ENCODE assay signal across 29 cellular contexts in genomic region chr3:49859576-49860305, GRCh38. TPM values are rescaled to one million over a fixed set of nuclear protein-coding genes. Genes with fewer than 3 reads are reported as not detected.
"Had no signal": no experiment of that assay in that cellular context is flagged by ENCODE, and none has a peak within 500 bp of the region (broad histone marks: within the 10 kb centered on the region; RNA-seq: fewer than 3 reads in every experiment).

No MANE protein-coding gene starts in this region.

- H3K9me3 Mint-ChIP-seq: immature natural killer cell; naive thymus-derived CD8-positive, alpha-beta T cell; stimulated activated memory B cell treated with anti-CD40 and anti-IgM and Interleukin-4, amounts not matched to agents 10 μg/mL and 1 μg/mL and 100 μg/mL, for 72 hours; stimulated activated naive CD8-positive, alpha-beta T cell treated with anti-CD3 and anti-CD28 coated beads, Interleukin-15, amount 100 ng/mL, for 72 hours had no signal

- H3K27ac Mint-ChIP-seq: immature natural killer cell; stimulated activated memory B cell treated with anti-CD40 and anti-IgM and Interleukin-4, amounts not matched to agents 10 μg/mL and 1 μg/mL and 100 μg/mL, for 72 hours; stimulated activated naive CD8-positive, alpha-beta T cell treated with anti-CD3 and anti-CD28 coated beads, Interleukin-15, amount 100 ng/mL, for 72 hours had no signal

- H3K9me3 ChIP-seq: left lung, lower lobe of right lung, psoas muscle, right lobe of liver, transverse colon, upper lobe of left lung, vagina had no signal

- H3K4me1 ChIP-seq: psoas muscle, right lobe of liver had no signal

- H3K27ac ChIP-seq: left lung, lower lobe of right lung, parathyroid adenoma, psoas muscle, right lobe of liver, transverse colon, upper lobe of left lung, vagina had no signal

- H3K36me3 ChIP-seq: left lung, lower lobe of right lung, right lobe of liver, transverse colon, upper lobe of left lung, vagina had no signal

- H3K36me3 Mint-ChIP-seq: immature natural killer cell; naive thymus-derived CD8-positive, alpha-beta T cell; stimulated activated memory B cell treated with anti-CD40 and anti-IgM and Interleukin-4, amounts not matched to agents 10 μg/mL and 1 μg/mL and 100 μg/mL, for 72 hours had no signal

- H3K4me3 Mint-ChIP-seq: immature natural killer cell; naive thymus-derived CD8-positive, alpha-beta T cell; stimulated activated memory B cell treated with anti-CD40 and anti-IgM and Interleukin-4, amounts not matched to agents 10 μg/mL and 1 μg/mL and 100 μg/mL, for 72 hours; stimulated activated naive CD8-positive, alpha-beta T cell treated with anti-CD3 and anti-CD28 coated beads, Interleukin-15, amount 100 ng/mL, for 72 hours had no signal

- DNase-seq: hippocampal formation; immature natural killer cell; kidney; left colon; left lung; lower lobe of right lung; mammary epithelial cell; mesenchymal stem cell; naive thymus-derived CD8-positive, alpha-beta T cell; nucleus accumbens; psoas muscle; right lobe of liver; stimulated activated CD4-positive, alpha-beta T cell treated with anti-CD3 and anti-CD28 coated beads, Interleukin-1b, Interleukin-23, amount 100 ng/mL, for 48 hours; stimulated activated CD4-positive, alpha-beta T cell treated with anti-CD3 and anti-CD28 coated beads, Interleukin-2, amount 100 ng/mL, for 48 hours; stimulated activated CD4-positive, alpha-beta T cell treated with anti-CD3 and anti-CD28 coated beads, Interleukin-4, amount 100 ng/mL, for 4 hours; stimulated activated CD8-positive, alpha-beta memory T cell treated with anti-CD3 and anti-CD28 coated beads, Interleukin-4, amount 100 ng/mL, for 48 hours; stimulated activated naive CD4-positive, alpha-beta T cell treated with Interleukin-2 at 50 U/mL for 16 hours; stimulated activated naive CD8-positive, alpha-beta T cell treated with anti-CD3 and anti-CD28 coated beads, Interleukin-15, amount 100 ng/mL, for 72 hours; substantia nigra; transverse colon had no signal

- H3K4me3 ChIP-seq: left lung, lower lobe of right lung, psoas muscle, right lobe of liver, smooth muscle cell, transverse colon, upper lobe of left lung, vagina had no signal

- ATAC-seq: left colon; left lung; lower lobe of right lung; naive thymus-derived CD8-positive, alpha-beta T cell; psoas muscle; right lobe of liver; stimulated activated memory B cell treated with anti-CD40 and anti-IgM and Interleukin-4, amounts not matched to agents 10 μg/mL and 1 μg/mL and 100 μg/mL, for 72 hours; stimulated activated naive CD8-positive, alpha-beta T cell treated with anti-CD3 and anti-CD28 coated beads, Interleukin-15, amount 100 ng/mL, for 72 hours had no signal

- H3K27me3 ChIP-seq: right lobe of liver, upper lobe of left lung, vagina had no signal

RNA-seq across cellular contexts. Expression of gene CAMKV, which starts 10.0 kb away (rescaled TPM):
- total RNA-seq: left lung; liver; lower lobe of right lung; naive thymus-derived CD8-positive, alpha-beta T cell; osteocyte; posterior vena cava; psoas muscle; right lobe of liver; skeletal muscle tissue; smooth muscle cell; vagina had no signal
